8 cellular contexts compared by ENCODE assay signal in genomic region chr19:42244452-42245220, GRCh38. TPM values are rescaled to one million over a fixed set of nuclear protein-coding genes. Genes with fewer than 3 reads are reported as not detected.
DNase-seq lines count a peak whose midpoint lies in the region; ATAC-seq and TF ChIP-seq lines count a peak whose summit lies in the region.

No MANE protein-coding gene starts in this region.

- 2% methylated on average over 40 of the region's 40 CpGs for WGBS in liver

- no peaks in the 10 kb centered on the region for H3K9me3 ChIP-seq in liver (ENCODE audit: control insufficient read depth in 4 of 4, low read length in 3 of 4)

- TF ChIP-seq CTCF in AG09319 (IDR thresholded peaks at IDR 0.05; ENCODE audit: low read depth, low read length) (peak; percentile 66), dorsolateral prefrontal cortex (IDR thresholded peaks at IDR 0.05 in 54 of 56, conservative IDR thresholded peaks at IDR 0.05 in 2 of 56; ENCODE audit: low read depth in 1 of 56, partially characterized antibody in 56 of 56) (peak; percentile 64 to 95 (median 88)), liver (IDR thresholded peaks at IDR 0.05; ENCODE audit: low read depth, low read length, missing input control) (peak; percentile 52)

- H3K4me1 ChIP-seq in liver (ENCODE audit: control insufficient read depth in 4 of 4, insufficient read depth in 4 of 4, low read length in 3 of 4) = peaks cover 1 to 37% (median 16%) of the 10 kb centered on the region in 4 donors

- ATAC-seq in GM19025 (IDR thresholded peaks at IDR 0.05; ENCODE audit: low read depth, unreplicated experiment) = peak; percentile 33
- peak; percentile 29 for ATAC-seq in HG03520 (IDR thresholded peaks at IDR 0.05; ENCODE audit: unreplicated experiment)

- intact Hi-C loops in dorsolateral prefrontal cortex (cut with DNase I) = loop anchor here in 1 of 2 donors (5.0 to 10.0 kb wide), 3 partner anchors 53 to 180 kb away; partner anchors contain the start of gene LIPE

- peak overlapping the region; percentile 78 to 92 for H3K9ac ChIP-seq in liver (ENCODE audit: low read depth in 1 of 2, low read length in 2 of 2)

- peak; percentile 70 to 75 for TF ChIP-seq RAD21 in liver (IDR thresholded peaks at IDR 0.05)

- H3K27me3 ChIP-seq in dorsolateral prefrontal cortex (no peaks in the 10 kb centered on the region), liver (ENCODE audit: control insufficient read depth in 4 of 4, insufficient read depth in 4 of 4, low read length in 3 of 4) (no peaks in the 10 kb centered on the region)

- peak overlapping the region; percentile 49 to 98 (median 88) for H3K4me3 ChIP-seq in dorsolateral prefrontal cortex
- peak overlapping the region; percentile 51 to 75 (median 69) for H3K4me3 ChIP-seq in liver (ENCODE audit: low read depth in 1 of 3, low read length in 3 of 3)

- peak overlapping the region; percentile 72 to 100 (median 97) for H3K27ac ChIP-seq in dorsolateral prefrontal cortex
- H3K27ac ChIP-seq in liver (ENCODE audit: low read depth in 1 of 2, low read length in 2 of 2) = peak overlapping the region; percentile 95

- H3K36me3 ChIP-seq in liver (ENCODE audit: control insufficient read depth in 4 of 4, insufficient read depth in 3 of 4, low read depth in 1 of 4, low read length in 3 of 4) = peaks cover 0 to 8% (median 3%) of the 10 kb centered on the region in 4 donors

- DNase-seq in AG09319 (ENCODE audit: extremely low read depth, low read depth) (peak; percentile 75), NCI-H69 (lab: John Stamatoyannopoulos, UW) (peak; percentile 97), dorsolateral prefrontal cortex (peak; percentile 89 to 96 (median 92))
- DNase-seq in activated CD4-positive, alpha-beta T cell treated with anti-CD3 and anti-CD28 coated beads, Interleukin-2, amount 50 U/mL, for 4 hours = peak; percentile 88 to 89
- peak; percentile 91 for DNase-seq in stimulated activated CD4-positive, alpha-beta T cell treated with anti-CD3 and anti-CD28 coated beads, Interleukin-4, amount 100 ng/mL, for 1 hour

TF ChIP-seq in liver, 16 proteins besides CTCF, POLR2A, EP300 and RAD21:
- TF ChIP-seq FOXA1 (IDR thresholded peaks at IDR 0.05) (peak; percentile 41), SP1 (IDR thresholded peaks at IDR 0.05) (peak; percentile 65), MAX (IDR thresholded peaks at IDR 0.05) (peak; percentile 98), HNF4A (conservative IDR thresholded peaks at IDR 0.05) (peak; percentile 27 to 41), ZBTB33 (IDR thresholded peaks at IDR 0.05) (peak; percentile 93), FOXA2 (IDR thresholded peaks at IDR 0.05) (peak; percentile 42), RXRA (IDR thresholded peaks at IDR 0.05) (peak; percentile 30 to 32), NR2F2 (IDR thresholded peaks at IDR 0.05) (peak; percentile 7), JUND (IDR thresholded peaks at IDR 0.05) (peak in 1 of 2 donors; percentile 26), TAF1 (conservative IDR thresholded peaks at IDR 0.05) (peak; percentile 38), REST (IDR thresholded peaks at IDR 0.05) (peak; percentile 79), HNF4G (IDR thresholded peaks at IDR 0.05) (no peak), YY1 (IDR thresholded peaks at IDR 0.05) (peak; percentile 95), EGR1 (IDR thresholded peaks at IDR 0.05; ENCODE audit: low read depth in 2 of 2) (peak; percentile 58 to 70), ATF3 (IDR thresholded peaks at IDR 0.05) (no peak), GABPA (IDR thresholded peaks at IDR 0.05 in 1 of 2, conservative IDR thresholded peaks at IDR 0.05 in 1 of 2) (peak; percentile 62 to 93)
TF ChIP-seq in liver: peak in this region for 14.

RNA-seq across cellular contexts. Expression of gene GSK3A, which starts 2.2 kb away (rescaled TPM):
- total RNA-seq in dorsolateral prefrontal cortex = 100 to 1,000 TPM in 36 of 120 experiments, 10 to 100 TPM in 84; 60.1 to 130 (median 91.3) TPM
- total RNA-seq in liver = 10 to 100 TPM; 12.5 to 13.5 TPM
- 10 to 100 TPM in 1 of 2 donors, 1 to 10 TPM in 1; 5.9 to 23.1 TPM for polyA plus RNA-seq in liver

RNA-seq across cellular contexts. Expression of gene ERF, which starts 10.3 kb away (rescaled TPM):
- total RNA-seq in dorsolateral prefrontal cortex (100 to 1,000 TPM in 3 of 120 experiments, 10 to 100 TPM in 117; 22.2 to 145 (median 47.8) TPM), liver (10 to 100 TPM in 1 of 2 donors, 1 to 10 TPM in 1; 8.7 to 17.1 TPM)
- 10 to 100 TPM; 10.4 to 21.0 TPM for polyA plus RNA-seq in liver

RNA-seq across cellular contexts. Expression of gene CIC, which starts 24.4 kb away (rescaled TPM):
- 100 to 1,000 TPM in 70 of 120 experiments, 10 to 100 TPM in 50; 76.5 to 169 (median 103) TPM for total RNA-seq in dorsolateral prefrontal cortex
- 10 to 100 TPM; 14.1 to 21.3 TPM for total RNA-seq in liver
- polyA plus RNA-seq in liver = 10 to 100 TPM in 1 of 2 donors, 1 to 10 TPM in 1; 5.6 to 20.4 TPM

RNA-seq across cellular contexts. Expression of gene ZNF526, which starts 24.5 kb away (rescaled TPM):
- total RNA-seq in dorsolateral prefrontal cortex (10 to 100 TPM in 3 of 120 experiments, 1 to 10 TPM in 117; 5.3 to 12.0 (median 7.5) TPM), liver (1 to 10 TPM; 4.9 to 8.8 TPM)
- polyA plus RNA-seq in liver = 1 to 10 TPM; 1.7 to 2.6 TPM

RNA-seq across cellular contexts. Expression of gene DEDD2, which starts 27.2 kb away (rescaled TPM):
- total RNA-seq in dorsolateral prefrontal cortex (10 to 100 TPM; 24.6 to 71.4 (median 34.2) TPM), liver (10 to 100 TPM; 18.7 to 47.1 TPM)
- 10 to 100 TPM in 1 of 2 donors, 1 to 10 TPM in 1; 9.6 to 14.0 TPM for polyA plus RNA-seq in liver

Comparison
In these comparisons a context has a peak if more than half of its experiments do, and no peak if none do; other contexts are left out.
1. Peak in every context shown above with its lines: DNase-seq, ATAC-seq, H3K4me3 ChIP-seq and H3K27ac ChIP-seq.
2. RNA of gene GSK3A, which starts 2.2 kb away (total RNA-seq): 60.1 to 130 TPM in dorsolateral prefrontal cortex; 12.5 to 13.5 TPM in liver; every median in the first group is over 4 times any median in the second.